8 cellular contexts compared by ENCODE assay signal in the genomic region with DNA sequence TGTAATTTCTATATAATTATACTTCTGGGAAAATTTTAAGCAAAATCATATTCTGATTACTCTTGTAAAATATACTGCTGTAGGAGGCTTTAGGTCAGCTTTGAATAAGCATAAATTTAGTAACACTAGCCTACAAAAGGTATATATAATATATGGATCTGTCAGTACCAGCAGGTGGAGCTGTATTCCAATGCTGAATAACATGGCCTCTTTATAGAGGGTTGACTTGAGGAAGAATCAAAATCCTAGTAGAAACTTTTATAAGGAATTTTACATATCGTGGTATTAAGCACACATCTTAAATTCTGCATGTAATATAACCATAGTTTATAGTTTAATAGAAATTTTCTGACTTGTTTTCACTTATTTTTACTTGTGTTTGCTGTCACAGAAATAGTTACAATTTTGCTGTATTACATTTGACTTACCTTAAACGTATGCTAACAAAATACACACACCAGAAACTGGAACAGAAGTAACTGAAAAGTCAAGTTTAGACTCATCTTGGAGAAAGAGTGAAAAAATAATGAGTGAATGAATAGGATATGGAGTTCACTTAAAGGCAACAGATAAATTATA.
DNase-seq lines count a peak whose midpoint lies in the region; ATAC-seq and TF ChIP-seq lines count a peak whose summit lies in the region.

No MANE protein-coding gene starts in this region.

- no peak for TF ChIP-seq POLR2A in spleen (IDR thresholded peaks at IDR 0.05)

- POLR2A ChIA-PET in activated CD4-positive, alpha-beta T cell treated with anti-CD3 and anti-CD28 coated beads, Interleukin-2, amount 10 ng/mL, durations not matched to agents 7 days and 5 days (lab: Charles Lee), result no interaction called here

- no peak overlapping the region for H3K9ac ChIP-seq in Loucy (ENCODE audit: low read depth, low read length, poor library complexity, severe bottlenecking)

- H3K79me2 ChIP-seq in Loucy (ENCODE audit: insufficient read depth, low read length), result no peaks in the 10 kb centered on the region

- no peaks in the 10 kb centered on the region for H3K9me3 ChIP-seq in Loucy (ENCODE audit: insufficient read depth, low read depth, low read length)
- no peaks in the 10 kb centered on the region for H3K9me3 ChIP-seq in spleen

- WGBS in spleen, 5 donors, result 67 to 81% (median 73%) methylated on average over 2 of the region's 2 CpGs

- peaks cover 5% of the 10 kb centered on the region for H3K27me3 Mint-ChIP-seq in activated CD4-positive, alpha-beta T cell treated with anti-CD3 and anti-CD28 coated beads, Interleukin-2, amount 10 ng/mL, durations not matched to agents 7 days and 5 days

- CTCF ChIA-PET in activated CD4-positive, alpha-beta T cell treated with anti-CD3 and anti-CD28 coated beads, Interleukin-2, amount 10 ng/mL, durations not matched to agents 7 days and 5 days (lab: Charles Lee), result no interaction called here

- H3K9me3 Mint-ChIP-seq in activated CD4-positive, alpha-beta T cell treated with anti-CD3 and anti-CD28 coated beads, Interleukin-2, amount 10 ng/mL, durations not matched to agents 7 days and 5 days, result no peaks in the 10 kb centered on the region

- DNase-seq in Ammon's horn (ENCODE audit: low spot score) (peak; percentile 14), SK-MEL-5 (ENCODE audit: low read depth, low spot score) (peak; percentile 75), fibroblast of peridontal ligament (ENCODE audit: extremely low read depth) (peak; percentile 85), spleen (no peak), foreskin melanocyte (no peak)
- DNase-seq in activated CD4-positive, alpha-beta T cell treated with anti-CD3 and anti-CD28 coated beads, Interleukin-2, amount 10 ng/mL, durations not matched to agents 7 days and 5 days, result no peak

- H3K4me2 ChIP-seq in Loucy (ENCODE audit: low read depth, low read length, poor library complexity, severe bottlenecking), result no peak overlapping the region

- H3K36me3 ChIP-seq in Loucy (ENCODE audit: insufficient read depth, low read length), result no peaks in the 10 kb centered on the region
- H3K36me3 ChIP-seq in spleen, result no peaks in the 10 kb centered on the region

- H3K4me1 ChIP-seq in Loucy (ENCODE audit: insufficient read depth, low read length, poor library complexity, severe bottlenecking) (no peaks in the 10 kb centered on the region), spleen (peaks cover 0 to 4% (median 0%) of the 10 kb centered on the region in 6 donors)

- peak; percentile 39 for ATAC-seq in GM18520 (IDR thresholded peaks at IDR 0.05; ENCODE audit: unreplicated experiment)

- H3K9me2 ChIP-seq in Loucy (replicated peaks; ENCODE audit: low read depth, low read length), result no peaks in the 10 kb centered on the region

- H3K27me3 ChIP-seq in Loucy (ENCODE audit: insufficient read depth, low read length, poor library complexity, severe bottlenecking), result no peaks in the 10 kb centered on the region
- H3K27me3 ChIP-seq in spleen (replicated peaks in 1 of 7), result no peaks in the 10 kb centered on the region

- H3F3A ChIP-seq in Loucy (ENCODE audit: low read depth), result no peaks in the 10 kb centered on the region

- in situ Hi-C loops in SK-MEL-5 (cut with HindIII; ENCODE audit: low pct_unique_long_range_greater_than_20kb, low sequenced_read_pairs), result no loop called here

- H4K20me1 ChIP-seq in Loucy (ENCODE audit: insufficient read depth, low read length, poor library complexity, severe bottlenecking), result no peaks in the 10 kb centered on the region

- intact Hi-C loops in spleen (cut with DNase I; ENCODE audit: low total_unique reads), result loop anchor here (10.0 kb wide), 1 partner anchor 401 kb away; no protein-coding TSS in a partner anchor

- no peak overlapping the region for H3K27ac Mint-ChIP-seq in activated CD4-positive, alpha-beta T cell treated with anti-CD3 and anti-CD28 coated beads, Interleukin-2, amount 10 ng/mL, durations not matched to agents 7 days and 5 days

- H3K4me3 ChIP-seq in Loucy (ENCODE audit: low read length, poor library complexity, severe bottlenecking) (no peak overlapping the region), spleen (no peak overlapping the region)

- peak; percentile 84 for TF ChIP-seq CTCF in Loucy (conservative IDR thresholded peaks at IDR 0.05; ENCODE audit: low read length)
- peak in 8 of 11 experiments; percentile 8 to 59 (median 40) for TF ChIP-seq CTCF in spleen (IDR thresholded peaks at IDR 0.05 in 8 of 11, conservative IDR thresholded peaks at IDR 0.05 in 3 of 11)

- no peak overlapping the region for H3K4me3 Mint-ChIP-seq in activated CD4-positive, alpha-beta T cell treated with anti-CD3 and anti-CD28 coated beads, Interleukin-2, amount 10 ng/mL, durations not matched to agents 7 days and 5 days

- no peaks in the 10 kb centered on the region for H3K36me3 Mint-ChIP-seq in activated CD4-positive, alpha-beta T cell treated with anti-CD3 and anti-CD28 coated beads, Interleukin-2, amount 10 ng/mL, durations not matched to agents 7 days and 5 days (ENCODE audit: low read depth)

- H2AFZ ChIP-seq in Loucy (ENCODE audit: low read length), result no peak overlapping the region

- no peaks in the 10 kb centered on the region for H3K4me1 Mint-ChIP-seq in activated CD4-positive, alpha-beta T cell treated with anti-CD3 and anti-CD28 coated beads, Interleukin-2, amount 10 ng/mL, durations not matched to agents 7 days and 5 days

- H3K27ac ChIP-seq in spleen, result no peak overlapping the region

Comparison
In these comparisons a context has a peak if more than half of its experiments do, and no peak if none do; other contexts are left out.
1. DNase-seq: peak in Ammon's horn (single experiment), SK-MEL-5 (single experiment) and fibroblast of peridontal ligament (single experiment); none in spleen (single experiment), foreskin melanocyte (single experiment) and activated CD4-positive, alpha-beta T cell treated with anti-CD3 and anti-CD28 coated beads, Interleukin-2, amount 10 ng/mL, durations not matched to agents 7 days and 5 days (single experiment).